Comparison of ENCODE assay signal across 8 cellular contexts in genomic region chrX:47561653-47562151, GRCh38. TPM values are rescaled to one million over a fixed set of nuclear protein-coding genes. Genes with fewer than 3 reads are reported as not detected.
DNase-seq lines count a peak whose midpoint lies in the region; ATAC-seq, FAIRE-seq and TF ChIP-seq lines count a peak whose summit lies in the region.

No MANE protein-coding gene starts in this region.

- intact Hi-C loops in HepG2 (cut with micrococcal nuclease; ENCODE audit: unreplicated experiment): no loop called here

- DNase-seq in activated CD8-positive, alpha-beta memory T cell treated with anti-CD3 and anti-CD28 coated beads, Interleukin-2, amount 10 ng/mL, durations not matched to agents 7 days and 5 days: no peak
- no peak for DNase-seq in activated CD8-positive, alpha-beta memory T cell treated with anti-CD3 and anti-CD28 coated beads, Interleukin-2, amount 50 U/mL, for 4 hours
- DNase-seq in HepG2 (ENCODE audit: low spot score): no peak
- DNase-seq in thoracic aorta (ENCODE audit: low spot score): no peak
- DNase-seq in G401 (ENCODE audit: low spot score): no peak
- no peak for DNase-seq in SKM-1 treated with dmso at 0.1 percent for 144 hours (lab: John Stamatoyannopoulos, UW; ENCODE audit: unreplicated experiment)
- no peak for DNase-seq in NCI-H1417 (lab: John Stamatoyannopoulos, UW)

- TF ChIP-seq EP300 in HepG2 (IDR thresholded peaks at IDR 0.05; ENCODE audit: low read depth in 2 of 2, low read length in 2 of 2) (no peak), HepG2 (CRISPR knock-in tag; IDR thresholded peaks at IDR 0.05; ENCODE audit: borderline replicate concordance) (no peak)

- H3K4me1 ChIP-seq in HepG2 (ENCODE audit: insufficient read depth, low read length) (peaks cover 8% of the 10 kb centered on the region; the same call in 1 of the 2 replicates), thoracic aorta (ENCODE audit: control insufficient read depth in 1 of 2, low read depth in 2 of 2) (peaks cover 3 to 21% of the 10 kb centered on the region in 2 donors)

- no peaks in the 10 kb centered on the region for H3K27me3 ChIP-seq in HepG2 (ENCODE audit: control insufficient read depth in 1 of 2, insufficient read depth in 2 of 2, low read length in 2 of 2)
- H3K27me3 ChIP-seq in thoracic aorta (replicated peaks; ENCODE audit: insufficient read depth): no peaks in the 10 kb centered on the region

- in situ Hi-C loops in HepG2 (cut with HindIII; ENCODE audit: extremely low pct_ligation_motif_present, low pct_unique_long_range_greater_than_20kb): loop anchor here (5.0 kb wide), 1 partner anchor 81 kb away; no protein-coding TSS in a partner anchor
- in situ Hi-C loops in G401 (cut with HindIII; ENCODE audit: low sequenced_read_pairs): no loop called here

- BruUV-seq in HepG2 (replicated peaks; lab: Mats Ljungman, UMichigan): no TSS peak

- peaks cover 42% of the 10 kb centered on the region for H3K4me1 Mint-ChIP-seq in activated CD8-positive, alpha-beta memory T cell treated with anti-CD3 and anti-CD28 coated beads, Interleukin-2, amount 10 ng/mL, durations not matched to agents 7 days and 5 days

- WGBS in HepG2 (ENCODE audit: low lambda C conversion rate): 9% methylated on average over 5 of the region's 10 CpGs

- no peaks in the 10 kb centered on the region for H3K9me3 Mint-ChIP-seq in activated CD8-positive, alpha-beta memory T cell treated with anti-CD3 and anti-CD28 coated beads, Interleukin-2, amount 10 ng/mL, durations not matched to agents 7 days and 5 days (ENCODE audit: low read depth)

- H3K4me3 ChIP-seq in HepG2 (replicated peaks in 1 of 3; ENCODE audit: insufficient read depth in 1 of 3, low read depth in 2 of 3, low read length in 3 of 3): peak overlapping the region; percentile 60 to 77 (median 77)
- H3K4me3 ChIP-seq in thoracic aorta: peak overlapping the region; percentile 88

- H3K36me3 Mint-ChIP-seq in activated CD8-positive, alpha-beta memory T cell treated with anti-CD3 and anti-CD28 coated beads, Interleukin-2, amount 10 ng/mL, durations not matched to agents 7 days and 5 days: peaks cover 21% of the 10 kb centered on the region

- no peak for FAIRE-seq in HepG2 (lab: Jason Lieb, UNC)

- peak overlapping the region; percentile 74 for H3K4me2 ChIP-seq in HepG2 (ENCODE audit: low read depth, low read length)

- POLR2A ChIA-PET in HepG2 (lab: Yijun Ruan, JAX): no interaction called here

- no peak for TF ChIP-seq RAD21 in HepG2 (CRISPR knock-in tag; IDR thresholded peaks at IDR 0.05)

- peak overlapping the region; percentile 97 for H3K27ac ChIP-seq in angular gyrus (ENCODE audit: low read depth, low read length)
- peak overlapping the region; percentile 86 for H3K27ac ChIP-seq in HepG2 (ENCODE audit: extremely low read length, insufficient read depth, low read length)
- peak overlapping the region; percentile 91 to 93 for H3K27ac ChIP-seq in thoracic aorta

- H3K36me3 ChIP-seq in HepG2 (replicated peaks in 1 of 2; ENCODE audit: control insufficient read depth in 1 of 2, insufficient read depth in 2 of 2, low read length in 2 of 2) (peaks cover 0 to 21% of the 10 kb centered on the region in 2 experiments; a peak in 3 of 5 replicates), thoracic aorta (peaks cover 5% of the 10 kb centered on the region)

- TF ChIP-seq CTCF in HepG2 (CRISPR knock-in tag; IDR thresholded peaks at IDR 0.05) (no peak), thoracic aorta (IDR thresholded peaks at IDR 0.05) (no peak)

- H3K9me3 ChIP-seq in HepG2 (ENCODE audit: low read length): no peaks in the 10 kb centered on the region
- H3K9me3 ChIP-seq in thoracic aorta: no peaks in the 10 kb centered on the region

- no peak for ATAC-seq in activated CD8-positive, alpha-beta memory T cell treated with anti-CD3 and anti-CD28 coated beads, Interleukin-2, amount 10 ng/mL, durations not matched to agents 7 days and 5 days
- ATAC-seq in HepG2 (no peak; the same call in 2 of the 3 replicates), thoracic aorta (ENCODE audit: insufficient number of reproducible peaks, low FRiP score, low read depth) (no peak)

- peak overlapping the region; percentile 95 for H3K27ac Mint-ChIP-seq in activated CD8-positive, alpha-beta memory T cell treated with anti-CD3 and anti-CD28 coated beads, Interleukin-2, amount 10 ng/mL, durations not matched to agents 7 days and 5 days

- CTCF ChIA-PET in activated CD8-positive, alpha-beta memory T cell treated with anti-CD3 and anti-CD28 coated beads, Interleukin-2, amount 10 ng/mL, durations not matched to agents 7 days and 5 days (lab: Charles Lee): interaction anchor here (0.6 to 1.4 kb wide), 5 partner anchors 10 to 469 kb away, joined by 3 to 4 read pairs (median 3); no protein-coding TSS in a partner anchor
- CTCF ChIA-PET in HepG2 (lab: Yijun Ruan, JAX; ENCODE audit: low intra/inter-chr PET ratio, low total read pairs): no interaction called here

- H3K9ac ChIP-seq in HepG2 (ENCODE audit: insufficient read depth, low read depth, low read length): peak overlapping the region; percentile 78

- no peaks in the 10 kb centered on the region for H3K27me3 Mint-ChIP-seq in activated CD8-positive, alpha-beta memory T cell treated with anti-CD3 and anti-CD28 coated beads, Interleukin-2, amount 10 ng/mL, durations not matched to agents 7 days and 5 days

- peaks cover 6% of the 10 kb centered on the region for H3K79me2 ChIP-seq in HepG2 (ENCODE audit: insufficient read depth, low read length)

- H3K4me3 Mint-ChIP-seq in activated CD8-positive, alpha-beta memory T cell treated with anti-CD3 and anti-CD28 coated beads, Interleukin-2, amount 10 ng/mL, durations not matched to agents 7 days and 5 days: peak overlapping the region; percentile 93

- no peak for TF ChIP-seq POLR2A in HepG2 (IDR thresholded peaks at IDR 0.05; ENCODE audit: insufficient read depth in 1 of 2, low read depth in 2 of 2, low read length in 2 of 2)

- no peak overlapping the region for H2AFZ ChIP-seq in HepG2 (ENCODE audit: low read length)

- peaks cover 4% of the 10 kb centered on the region; the same call in 1 of the 2 replicates for H4K20me1 ChIP-seq in HepG2 (ENCODE audit: insufficient read depth, low read length)

RNA-seq across cellular contexts. Expression of gene ARAF, which starts 0.7 kb away (rescaled TPM):
- 10 to 100 TPM; 61.5 to 73.1 TPM for total RNA-seq in activated CD8-positive, alpha-beta memory T cell treated with anti-CD3 and anti-CD28 coated beads, Interleukin-2, amount 10 ng/mL, durations not matched to agents 7 days and 5 days
- total RNA-seq in HepG2 (2016; rRNA removed; fragmentation: Illumina TruSeq; extraction: Trizol) (15.0 and 18.0 TPM in 2 replicates), thoracic aorta (10 to 100 TPM; 44.5 to 52.3 TPM)
- 13.7 and 15.0 TPM in 2 replicates for total RNA-seq in HepG2 (2016; cell fraction: cytosol; rRNA removed; fragmentation: Illumina TruSeq; extraction: Trizol; ENCODE audit: low read depth)
- total RNA-seq in HepG2 (2016; cell fraction: insoluble cytoplasmic fraction; rRNA removed; fragmentation: Illumina TruSeq; extraction: Trizol): 12.4 and 19.1 TPM in 2 replicates
- 27.5 and 29.8 TPM in 2 replicates for total RNA-seq in HepG2 (2016; cell fraction: membrane; rRNA removed; fragmentation: Illumina TruSeq; extraction: Trizol)
- 17.5 and 21.2 TPM in 2 replicates for total RNA-seq in HepG2 (2016; cell fraction: nucleus; rRNA removed; fragmentation: Illumina TruSeq; extraction: Trizol)
- polyA plus RNA-seq in HepG2 (2011; rRNA removed): 33.1 and 37.3 TPM in 2 replicates
- polyA plus RNA-seq in HepG2 (2011; cell fraction: cytosol; rRNA removed): 14.7 and 19.5 TPM in 2 replicates
- 73.7 and 100 TPM in 2 replicates for polyA plus RNA-seq in HepG2 (2011; cell fraction: nucleus; rRNA removed)
- 21.8 and 22.3 TPM in 2 replicates for polyA plus RNA-seq in HepG2 (2012)
- polyA plus RNA-seq in HepG2 (2016; cell fraction: cytosol; fragmentation: Illumina TruSeq; extraction: Trizol; ENCODE audit: low read depth): 22.7 and 24.3 TPM in 2 replicates
- 17.2 and 19.2 TPM in 2 replicates for polyA plus RNA-seq in HepG2 (2016; cell fraction: insoluble cytoplasmic fraction; fragmentation: Illumina TruSeq; extraction: Trizol; ENCODE audit: low read depth)
- polyA plus RNA-seq in HepG2 (2016; cell fraction: membrane; fragmentation: Illumina TruSeq; extraction: Trizol; ENCODE audit: low read depth): 34.0 and 37.5 TPM in 2 replicates
- 48.7 and 51.3 TPM in 2 replicates for polyA plus RNA-seq in HepG2 (2016; cell fraction: nucleus; fragmentation: Illumina TruSeq; extraction: Trizol; ENCODE audit: insufficient read depth, low read depth)
- polyA minus RNA-seq in HepG2 (2011; rRNA and poly(A)+ RNA removed; ENCODE audit: low replicate concordance): 42.0 and 212 TPM in 2 replicates
- polyA minus RNA-seq in HepG2 (2011; cell fraction: cytosol; rRNA and poly(A)+ RNA removed): 14.2 and 23.2 TPM in 2 replicates
- 24.6 and 28.8 TPM in 2 replicates for polyA minus RNA-seq in HepG2 (2011; cell fraction: nucleus; rRNA and poly(A)+ RNA removed)
- total RNA-seq in G401 (2014; rRNA removed; shearing (Covaris generic)): 5.8 and 8.2 TPM in 2 replicates

RNA-seq across cellular contexts. Expression of gene TIMP1, which starts 20.5 kb away (rescaled TPM):
- total RNA-seq in activated CD8-positive, alpha-beta memory T cell treated with anti-CD3 and anti-CD28 coated beads, Interleukin-2, amount 10 ng/mL, durations not matched to agents 7 days and 5 days: 10 to 100 TPM; 14.5 to 23.5 TPM
- total RNA-seq in HepG2 (2016; rRNA removed; fragmentation: Illumina TruSeq; extraction: Trizol) (8.2 and 12.3 TPM in 2 replicates), thoracic aorta (1,000 to 10,000 TPM in 1 of 2 donors, 100 to 1,000 TPM in 1; 635 to 1,379 TPM)
- 7.5 and 7.6 TPM in 2 replicates for total RNA-seq in HepG2 (2016; cell fraction: cytosol; rRNA removed; fragmentation: Illumina TruSeq; extraction: Trizol; ENCODE audit: low read depth)
- total RNA-seq in HepG2 (2016; cell fraction: insoluble cytoplasmic fraction; rRNA removed; fragmentation: Illumina TruSeq; extraction: Trizol): 5.4 and 11.4 TPM in 2 replicates
- total RNA-seq in HepG2 (2016; cell fraction: membrane; rRNA removed; fragmentation: Illumina TruSeq; extraction: Trizol): 6.6 and 6.7 TPM in 2 replicates
- 13.9 and 15.2 TPM in 2 replicates for total RNA-seq in HepG2 (2016; cell fraction: nucleus; rRNA removed; fragmentation: Illumina TruSeq; extraction: Trizol)
- 45.8 and 51.0 TPM in 2 replicates for polyA plus RNA-seq in HepG2 (2011; rRNA removed)
- 45.7 and 69.7 TPM in 2 replicates for polyA plus RNA-seq in HepG2 (2011; cell fraction: cytosol; rRNA removed)
- polyA plus RNA-seq in HepG2 (2011; cell fraction: nucleus; rRNA removed): 15.0 and 23.0 TPM in 2 replicates
- polyA plus RNA-seq in HepG2 (2012): 12.6 and 21.9 TPM in 2 replicates
- 20.5 and 24.5 TPM in 2 replicates for polyA plus RNA-seq in HepG2 (2016; cell fraction: cytosol; fragmentation: Illumina TruSeq; extraction: Trizol; ENCODE audit: low read depth)
- 16.0 and 16.1 TPM in 2 replicates for polyA plus RNA-seq in HepG2 (2016; cell fraction: insoluble cytoplasmic fraction; fragmentation: Illumina TruSeq; extraction: Trizol; ENCODE audit: low read depth)
- 15.8 and 15.9 TPM in 2 replicates for polyA plus RNA-seq in HepG2 (2016; cell fraction: membrane; fragmentation: Illumina TruSeq; extraction: Trizol; ENCODE audit: low read depth)
- 41.3 and 42.2 TPM in 2 replicates for polyA plus RNA-seq in HepG2 (2016; cell fraction: nucleus; fragmentation: Illumina TruSeq; extraction: Trizol; ENCODE audit: insufficient read depth, low read depth)
- 137 and 721 TPM in 2 replicates for polyA minus RNA-seq in HepG2 (2011; rRNA and poly(A)+ RNA removed; ENCODE audit: low replicate concordance)
- polyA minus RNA-seq in HepG2 (2011; cell fraction: cytosol; rRNA and poly(A)+ RNA removed): 29.7 and 39.0 TPM in 2 replicates
- 10.4 and 11.7 TPM in 2 replicates for polyA minus RNA-seq in HepG2 (2011; cell fraction: nucleus; rRNA and poly(A)+ RNA removed)
- 43.0 and 56.7 TPM in 2 replicates for total RNA-seq in G401 (2014; rRNA removed; shearing (Covaris generic))

RNA-seq across cellular contexts. Expression of gene SYN1, which starts 58.0 kb away (rescaled TPM):
- under 1 TPM; 0.09 to 0.15 TPM for total RNA-seq in activated CD8-positive, alpha-beta memory T cell treated with anti-CD3 and anti-CD28 coated beads, Interleukin-2, amount 10 ng/mL, durations not matched to agents 7 days and 5 days
- total RNA-seq in HepG2 (2016; rRNA removed; fragmentation: Illumina TruSeq; extraction: Trizol) (not detected in 2 replicates), thoracic aorta (under 1 TPM; 0.27 to 0.85 TPM)
- not detected in 2 replicates for total RNA-seq in HepG2 (2016; cell fraction: cytosol; rRNA removed; fragmentation: Illumina TruSeq; extraction: Trizol; ENCODE audit: low read depth)
- not detected in 2 replicates for total RNA-seq in HepG2 (2016; cell fraction: insoluble cytoplasmic fraction; rRNA removed; fragmentation: Illumina TruSeq; extraction: Trizol)
- total RNA-seq in HepG2 (2016; cell fraction: membrane; rRNA removed; fragmentation: Illumina TruSeq; extraction: Trizol): not detected in 2 replicates
- total RNA-seq in HepG2 (2016; cell fraction: nucleus; rRNA removed; fragmentation: Illumina TruSeq; extraction: Trizol): not detected in 2 replicates
- not detected in 2 replicates for polyA plus RNA-seq in HepG2 (2011; rRNA removed)
- not detected in 2 replicates for polyA plus RNA-seq in HepG2 (2011; cell fraction: cytosol; rRNA removed)
- not detected in 2 replicates for polyA plus RNA-seq in HepG2 (2011; cell fraction: nucleus; rRNA removed)
- not detected in 2 replicates for polyA plus RNA-seq in HepG2 (2012)
- polyA plus RNA-seq in HepG2 (2016; cell fraction: cytosol; fragmentation: Illumina TruSeq; extraction: Trizol; ENCODE audit: low read depth): 0.03 and 0.14 TPM in 2 replicates
- polyA plus RNA-seq in HepG2 (2016; cell fraction: insoluble cytoplasmic fraction; fragmentation: Illumina TruSeq; extraction: Trizol; ENCODE audit: low read depth): not detected in 2 replicates
- polyA plus RNA-seq in HepG2 (2016; cell fraction: membrane; fragmentation: Illumina TruSeq; extraction: Trizol; ENCODE audit: low read depth): 0.08 and 0.29 TPM in 2 replicates
- polyA plus RNA-seq in HepG2 (2016; cell fraction: nucleus; fragmentation: Illumina TruSeq; extraction: Trizol; ENCODE audit: insufficient read depth, low read depth): not detected in 2 replicates
- 0.07 TPM in 1 of 2 replicates, not detected in the other for polyA minus RNA-seq in HepG2 (2011; rRNA and poly(A)+ RNA removed; ENCODE audit: low replicate concordance)
- not detected in 2 replicates for polyA minus RNA-seq in HepG2 (2011; cell fraction: cytosol; rRNA and poly(A)+ RNA removed)
- not detected in 2 replicates for polyA minus RNA-seq in HepG2 (2011; cell fraction: nucleus; rRNA and poly(A)+ RNA removed)
- total RNA-seq in G401 (2014; rRNA removed; shearing (Covaris generic)): 0.61 TPM in 1 of 2 replicates, not detected in the other

Comparison
In these comparisons a context has a peak if more than half of its experiments do, and no peak if none do; other contexts are left out.
1. RNA of gene TIMP1, which starts 20.5 kb away (total RNA-seq): 635 to 1,379 TPM in thoracic aorta; 43.0 to 56.7 TPM in G401, 14.5 to 23.5 TPM in activated CD8-positive, alpha-beta memory T cell treated with anti-CD3 and anti-CD28 coated beads, Interleukin-2, amount 10 ng/mL, durations not matched to agents 7 days and 5 days and 5.4 to 15.2 TPM in HepG2; every median in the first group is over 10 times any median in the second.
2. Peak in every context shown above with its lines, with median percentiles within 50 percentile points of each other: H3K27ac ChIP-seq.